ENCODE assay signal across 28 cellular contexts in genomic region chrX:31123335-31123734, GRCh38. TPM values are rescaled to one million over a fixed set of nuclear protein-coding genes. Genes with fewer than 3 reads are reported as not detected.
"Had no signal": no experiment of that assay in that cellular context is flagged by ENCODE, and none has a peak within 500 bp of the region (broad histone marks: within the 10 kb centered on the region; RNA-seq: fewer than 3 reads in every experiment).

No MANE protein-coding gene starts in this region.

- H3K4me1 ChIP-seq: ascending aorta, body of pancreas had no signal

- ATAC-seq: activated naive CD4-positive, alpha-beta T cell treated with anti-CD3 and anti-CD28 coated beads, Interleukin-2, amount 50 U/mL, for 72 hours; activated naive CD8-positive, alpha-beta T cell treated with anti-CD3 and anti-CD28 coated beads, Interleukin-2, amount 50 U/mL, for 24 hours; activated T-cell treated with anti-CD3 and anti-CD28 coated beads, Interleukin-2, amount 50 U/mL, for 4 hours; body of pancreas; K562; T-helper 17 cell had no signal

- H3K9me3 Mint-ChIP-seq: activated CD4-positive, alpha-beta memory T cell treated with anti-CD3 and anti-CD28 coated beads for 36 hours; activated CD4-positive, alpha-beta T cell treated with anti-CD3 and anti-CD28 coated beads, Interleukin-2, amount 10 ng/mL, durations not matched to agents 7 days and 5 days; activated naive CD8-positive, alpha-beta T cell treated with anti-CD3 and anti-CD28 coated beads, Interleukin-2, amount 50 U/mL, for 24 hours; activated T-cell treated with anti-CD3 and anti-CD28 coated beads, Interleukin-2, amount 50 U/mL, for 4 hours had no signal

- H3K4me3 Mint-ChIP-seq: activated CD4-positive, alpha-beta memory T cell treated with anti-CD3 and anti-CD28 coated beads for 36 hours; activated CD4-positive, alpha-beta T cell treated with anti-CD3 and anti-CD28 coated beads, Interleukin-2, amount 10 ng/mL, durations not matched to agents 7 days and 5 days; activated naive CD8-positive, alpha-beta T cell treated with anti-CD3 and anti-CD28 coated beads, Interleukin-2, amount 50 U/mL, for 24 hours; activated T-cell treated with anti-CD3 and anti-CD28 coated beads, Interleukin-2, amount 50 U/mL, for 4 hours; T-helper 17 cell had no signal

- H3K27me3 Mint-ChIP-seq: activated CD4-positive, alpha-beta memory T cell treated with anti-CD3 and anti-CD28 coated beads for 36 hours; activated naive CD8-positive, alpha-beta T cell treated with anti-CD3 and anti-CD28 coated beads, Interleukin-2, amount 50 U/mL, for 24 hours; T-helper 17 cell had no signal

- H3K36me3 Mint-ChIP-seq: activated CD4-positive, alpha-beta memory T cell treated with anti-CD3 and anti-CD28 coated beads for 36 hours; activated naive CD4-positive, alpha-beta T cell treated with anti-CD3 and anti-CD28 coated beads, Interleukin-2, amount 50 U/mL, for 72 hours had no signal

- H3K9me3 ChIP-seq: ascending aorta, body of pancreas, MG63 had no signal

- H3K4me3 ChIP-seq: ascending aorta, body of pancreas, K562, MG63 had no signal

- H3K27ac ChIP-seq: ascending aorta, body of pancreas, VCaP had no signal

- H3K27ac Mint-ChIP-seq: activated CD4-positive, alpha-beta memory T cell treated with anti-CD3 and anti-CD28 coated beads for 36 hours; activated CD4-positive, alpha-beta T cell treated with anti-CD3 and anti-CD28 coated beads, Interleukin-2, amount 10 ng/mL, durations not matched to agents 7 days and 5 days; activated naive CD4-positive, alpha-beta T cell treated with anti-CD3 and anti-CD28 coated beads, Interleukin-2, amount 50 U/mL, for 72 hours; activated naive CD8-positive, alpha-beta T cell treated with anti-CD3 and anti-CD28 coated beads, Interleukin-2, amount 50 U/mL, for 24 hours; T-helper 17 cell had no signal

- H3K27me3 ChIP-seq: ascending aorta, body of pancreas, MG63 had no signal

- FAIRE-seq: K562 had no signal

- H3K4me1 Mint-ChIP-seq: activated CD4-positive, alpha-beta T cell treated with anti-CD3 and anti-CD28 coated beads, Interleukin-2, amount 10 ng/mL, durations not matched to agents 7 days and 5 days; activated naive CD8-positive, alpha-beta T cell treated with anti-CD3 and anti-CD28 coated beads, Interleukin-2, amount 50 U/mL, for 24 hours; T-helper 17 cell had no signal

- DNase-seq: activated CD4-positive, alpha-beta memory T cell treated with anti-CD3 and anti-CD28 coated beads for 36 hours; activated CD4-positive, alpha-beta T cell treated with anti-CD3 and anti-CD28 coated beads, Interleukin-2, amount 10 ng/mL, durations not matched to agents 7 days and 5 days; activated CD4-positive, CD25-positive, alpha-beta regulatory T cell; activated CD8-positive, alpha-beta memory T cell treated with anti-CD3 and anti-CD28 coated beads for 24 hours; activated effector memory CD4-positive, alpha-beta T cell treated with anti-CD3 and anti-CD28 coated beads, Interleukin-2, amount 50 U/mL, for 16 hours; activated naive CD4-positive, alpha-beta T cell treated with Interleukin-2 at 50 U/mL for 16 hours; activated naive CD8-positive, alpha-beta T cell treated with anti-CD3 and anti-CD28 coated beads, Interleukin-2, amount 50 U/mL, for 24 hours; activated T-cell treated with anti-CD3 and anti-CD28 coated beads, Interleukin-2, amount 50 U/mL, for 4 hours; amniotic stem cell; body of pancreas; MG63; NCI-H1105; NCI-H1436; NCI-H1694 treated with DMSO at 0.1 percent for 48 hours; NCI-H2029 treated with DMSO at 0.1 percent for 48 hours; NCI-H526; NCI-H774; RPMI8226; SHP77; T-helper 17 cell; T-helper 9 cell had no signal

- H3K36me3 ChIP-seq: MG63 had no signal

RNA-seq across cellular contexts. Expression of gene FTHL17, which starts 51.5 kb away (rescaled TPM):
- total RNA-seq: activated CD4-positive, alpha-beta memory T cell treated with anti-CD3 and anti-CD28 coated beads for 36 hours; activated CD4-positive, alpha-beta T cell treated with anti-CD3 and anti-CD28 coated beads, Interleukin-2, amount 10 ng/mL, durations not matched to agents 7 days and 5 days; activated naive CD4-positive, alpha-beta T cell treated with anti-CD3 and anti-CD28 coated beads, Interleukin-2, amount 50 U/mL, for 72 hours; activated T-cell treated with anti-CD3 and anti-CD28 coated beads, Interleukin-2, amount 50 U/mL, for 4 hours; ascending aorta; body of pancreas; K562; NCI-H460; OCI-LY7; SK-MEL-5; T-helper 17 cell had no signal
- polyA plus RNA-seq: K562 had no signal
